In genomic region chr13:60398438-60398891, GRCh38 we compare ENCODE assay signal across 8 cellular contexts. TPM values are rescaled to one million over a fixed set of nuclear protein-coding genes. Genes with fewer than 3 reads are reported as not detected.
A peak's percentile ranks its signal among the peaks of the same experiment; 100 is the strongest.
DNase-seq lines count a peak whose midpoint lies in the region; ATAC-seq and TF ChIP-seq lines count a peak whose summit lies in the region.

No MANE protein-coding gene starts in this region.

- no peaks in the 10 kb centered on the region for H3K9me3 Mint-ChIP-seq in natural killer cell treated with Interleukin-12 subunit alpha and Interleukin-12 subunit beta and Interleukin-15 and Interleukin-18, amount 100 ng/mL, for 72 hours

- H3K79me2 ChIP-seq in Loucy (ENCODE audit: insufficient read depth, low read length) = peaks cover 55% of the 10 kb centered on the region

- no peak for TF ChIP-seq CTCF in Loucy (conservative IDR thresholded peaks at IDR 0.05; ENCODE audit: low read length)

- no peaks in the 10 kb centered on the region for H3F3A ChIP-seq in Loucy (ENCODE audit: low read depth)

- H3K9ac ChIP-seq in BLaER1 = peak overlapping the region; percentile 98
- H3K9ac ChIP-seq in Loucy (ENCODE audit: low read depth, low read length, poor library complexity, severe bottlenecking) = peak overlapping the region; percentile 88

- DNase-seq in dermis blood vessel endothelial cell (peak; percentile 19), COLO829 (ENCODE audit: low spot score) (no peak), SHP77 treated with DMSO at 0.1 percent for 48 hours (lab: John Stamatoyannopoulos, UW) (no peak)
- no peak for DNase-seq in natural killer cell treated with Interleukin-12 subunit alpha and Interleukin-12 subunit beta and Interleukin-15 and Interleukin-18, amount 100 ng/mL, for 72 hours (ENCODE audit: low spot score)

- H3K4me3 Mint-ChIP-seq in natural killer cell treated with Interleukin-12 subunit alpha and Interleukin-12 subunit beta and Interleukin-15 and Interleukin-18, amount 100 ng/mL, for 72 hours = peak overlapping the region; percentile 99

- no peaks in the 10 kb centered on the region for H4K20me1 ChIP-seq in BLaER1
- H4K20me1 ChIP-seq in Loucy (ENCODE audit: insufficient read depth, low read length, poor library complexity, severe bottlenecking) = peaks cover 14% of the 10 kb centered on the region

- H3K4me2 ChIP-seq in BLaER1 (peak overlapping the region; percentile 83), Loucy (ENCODE audit: low read depth, low read length, poor library complexity, severe bottlenecking) (peak overlapping the region; percentile 93)

- H3K27ac Mint-ChIP-seq in natural killer cell treated with Interleukin-12 subunit alpha and Interleukin-12 subunit beta and Interleukin-15 and Interleukin-18, amount 100 ng/mL, for 72 hours = peak overlapping the region; percentile 94 to 96

- no peaks in the 10 kb centered on the region for H3K9me3 ChIP-seq in BLaER1
- no peaks in the 10 kb centered on the region for H3K9me3 ChIP-seq in Loucy (ENCODE audit: insufficient read depth, low read depth, low read length)

- peak overlapping the region; percentile 82; the same call in 1 of the 2 replicates for H2AFZ ChIP-seq in Loucy (ENCODE audit: low read length)

- no peaks in the 10 kb centered on the region for H3K9me2 ChIP-seq in Loucy (replicated peaks; ENCODE audit: low read depth, low read length)

- H3K27me3 Mint-ChIP-seq in natural killer cell treated with Interleukin-12 subunit alpha and Interleukin-12 subunit beta and Interleukin-15 and Interleukin-18, amount 100 ng/mL, for 72 hours = no peaks in the 10 kb centered on the region

- peaks cover 4% of the 10 kb centered on the region for H3K36me3 Mint-ChIP-seq in natural killer cell treated with Interleukin-12 subunit alpha and Interleukin-12 subunit beta and Interleukin-15 and Interleukin-18, amount 100 ng/mL, for 72 hours

- H3K27ac ChIP-seq in BLaER1 = peak overlapping the region; percentile 98

- no peaks in the 10 kb centered on the region for H3K36me3 ChIP-seq in BLaER1
- no peaks in the 10 kb centered on the region for H3K36me3 ChIP-seq in Loucy (ENCODE audit: insufficient read depth, low read length)

- peaks cover 24 to 26% of the 10 kb centered on the region in 2 donors for H3K4me1 Mint-ChIP-seq in natural killer cell treated with Interleukin-12 subunit alpha and Interleukin-12 subunit beta and Interleukin-15 and Interleukin-18, amount 100 ng/mL, for 72 hours (ENCODE audit: low read depth in 2 of 2)

- H3K4me3 ChIP-seq in BLaER1 = peak overlapping the region; percentile 83
- H3K4me3 ChIP-seq in Loucy (ENCODE audit: low read length, poor library complexity, severe bottlenecking) = peak overlapping the region; percentile 94

- H3K4me1 ChIP-seq in BLaER1 (peaks cover 24% of the 10 kb centered on the region), Loucy (ENCODE audit: insufficient read depth, low read length, poor library complexity, severe bottlenecking) (peaks cover 40% of the 10 kb centered on the region)

- no peak for ATAC-seq in natural killer cell treated with Interleukin-12 subunit alpha and Interleukin-12 subunit beta and Interleukin-15 and Interleukin-18, amount 100 ng/mL, for 72 hours
- ATAC-seq in HG03108 (IDR thresholded peaks at IDR 0.05; ENCODE audit: unreplicated experiment) = no peak
- no peak for ATAC-seq in GM18861 (IDR thresholded peaks at IDR 0.05; ENCODE audit: unreplicated experiment)

- H3K27me3 ChIP-seq in BLaER1 (no peaks in the 10 kb centered on the region), Loucy (ENCODE audit: insufficient read depth, low read length, poor library complexity, severe bottlenecking) (no peaks in the 10 kb centered on the region)

RNA-seq across cellular contexts. Expression of gene TDRD3, which starts 1.4 kb away (rescaled TPM):
- 12.5 and 17.4 TPM in 2 replicates for total RNA-seq in dermis blood vessel endothelial cell
- total RNA-seq in natural killer cell treated with Interleukin-12 subunit alpha and Interleukin-12 subunit beta and Interleukin-15 and Interleukin-18, amount 100 ng/mL, for 72 hours = 10 to 100 TPM; 12.6 to 17.4 TPM
